ENCODE assay signal across 13 cellular contexts in genomic region chr6:128070406-128070805, GRCh38.
"Had no signal": no experiment of that assay in that cellular context is flagged by ENCODE, and none has a peak within 500 bp of the region (broad histone marks: within the 10 kb centered on the region; RNA-seq: fewer than 3 reads in every experiment).

No MANE protein-coding gene starts in this region.

- H3K9me3 Mint-ChIP-seq: mesothelial cell of epicardium; neural crest cell; T-helper 2 cell treated with Interferon-gamma antibody and Interleukin-4, amounts not matched to agents 5 μg/mL and 100 μg/mL, for 36 hours had no signal

- FAIRE-seq: pancreas had no signal

- H3K4me3 Mint-ChIP-seq: mesothelial cell of epicardium; neural crest cell; T-helper 2 cell treated with Interferon-gamma antibody and Interleukin-4, amounts not matched to agents 5 μg/mL and 100 μg/mL, for 36 hours had no signal

- ATAC-seq: gastroesophageal sphincter, pancreas had no signal

- DNase-seq: activated naive CD4-positive, alpha-beta T cell treated with anti-CD3 and anti-CD28 coated beads, Interleukin-2, amount 50 U/mL, for 16 hours; activated T-cell treated with anti-CD3 and anti-CD28 coated beads, Interleukin-2, amount 50 U/mL, for 1 hour; amygdala; colonic mucosa; hippocampal formation; kidney glomerular epithelial cell; pancreas; retina; stomach had no signal

- H3K27ac Mint-ChIP-seq: mesothelial cell of epicardium; T-helper 2 cell treated with Interferon-gamma antibody and Interleukin-4, amounts not matched to agents 5 μg/mL and 100 μg/mL, for 36 hours had no signal

- H3K4me1 Mint-ChIP-seq: mesothelial cell of epicardium had no signal
